17 cellular contexts compared by ENCODE assay signal in the genomic region with DNA sequence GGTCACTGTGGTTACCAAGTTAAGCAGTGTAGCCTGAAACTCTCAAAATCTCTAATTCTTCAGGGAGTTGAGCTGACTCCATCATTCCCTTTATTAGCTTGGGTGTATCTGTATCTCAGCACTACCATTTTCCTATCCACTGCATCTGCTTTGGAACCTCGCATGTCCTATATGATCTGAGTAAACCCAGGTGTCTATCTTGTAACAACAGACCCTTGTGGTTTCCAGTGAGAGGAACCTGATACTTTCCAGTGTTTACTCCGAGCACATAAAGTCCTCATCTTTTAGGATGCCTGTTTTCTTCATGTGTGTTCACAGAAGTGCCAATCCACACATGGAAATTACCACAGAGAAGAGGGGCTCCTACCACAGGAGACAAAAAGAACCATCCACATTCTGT.
A peak's percentile ranks its signal among the peaks of the same experiment; 100 is the strongest.
DNase-seq lines count a peak whose midpoint lies in the region; ATAC-seq and TF ChIP-seq lines count a peak whose summit lies in the region.
"Had no signal": no experiment of that assay in that cellular context is flagged by ENCODE, and none has a peak within 500 bp of the region (broad histone marks: within the 10 kb centered on the region; RNA-seq: fewer than 3 reads in every experiment).

No MANE protein-coding gene starts in this region.

- TF ChIP-seq CTCF in cardiac muscle cell (IDR thresholded peaks at IDR 0.05; ENCODE audit: low read depth, low read length), result no peak
- TF ChIP-seq CTCF in right atrium auricular region (IDR thresholded peaks at IDR 0.05), result no peak
- TF ChIP-seq CTCF in foreskin keratinocyte (conservative IDR thresholded peaks at IDR 0.05), result no peak

- ATAC-seq in foreskin keratinocyte (no peak), GM21737 (IDR thresholded peaks at IDR 0.05; ENCODE audit: unreplicated experiment) (no peak)

- no peaks in the 10 kb centered on the region for H3K27me3 ChIP-seq in cardiac muscle cell
- no peaks in the 10 kb centered on the region for H3K27me3 ChIP-seq in right atrium auricular region
- H3K27me3 ChIP-seq in foreskin keratinocyte, result no peaks in the 10 kb centered on the region
- H3K27me3 ChIP-seq: BE2C had no signal

- no peaks in the 10 kb centered on the region for H3K36me3 ChIP-seq in cardiac muscle cell
- no peaks in the 10 kb centered on the region for H3K36me3 ChIP-seq in right atrium auricular region
- H3K36me3 ChIP-seq: BE2C had no signal

- H3K9me3 ChIP-seq in cardiac muscle cell (ENCODE audit: low read depth), result no peaks in the 10 kb centered on the region
- no peaks in the 10 kb centered on the region for H3K9me3 ChIP-seq in right atrium auricular region
- H3K9me3 ChIP-seq: BE2C, SK-N-SH had no signal

- H3K27ac ChIP-seq in cardiac muscle cell (peak overlapping the region; percentile 28), right atrium auricular region (no peak overlapping the region), foreskin keratinocyte (peak overlapping the region; percentile 46)
- H3K27ac ChIP-seq: PC-9 had no signal

- DNase-seq in cardiac muscle cell (ENCODE audit: low read depth in 1 of 2, low spot score in 1 of 2), result no peak
- DNase-seq in right atrium auricular region (ENCODE audit: low spot score), result no peak
- peak; percentile 29 to 37 for DNase-seq in NCI-H526 (lab: John Stamatoyannopoulos, UW)
- no peak for DNase-seq in foreskin keratinocyte
- DNase-seq in SIG-M5 treated with dmso at 0.1 percent for 504 hours (lab: John Stamatoyannopoulos, UW; ENCODE audit: unreplicated experiment), result no peak
- DNase-seq in activated effector memory CD4-positive, alpha-beta T cell treated with anti-CD3 and anti-CD28 coated beads, Interleukin-2, amount 50 U/mL, for 16 hours, result no peak
- DNase-seq: BE2C, DND-41, HCEC 1CT, NCI-H1105, NCI-H2029 treated with DMSO at 0.1 percent for 48 hours, NCI-H82, PC-9, RPMI8226, SHP77, SK-N-SH had no signal

- H3K4me1 ChIP-seq in cardiac muscle cell (ENCODE audit: low read depth), result peaks cover 45% of the 10 kb centered on the region
- H3K4me1 ChIP-seq in right atrium auricular region, result no peaks in the 10 kb centered on the region
- H3K4me1 ChIP-seq in foreskin keratinocyte, result peaks cover 32% of the 10 kb centered on the region
- H3K4me1 ChIP-seq: BE2C had no signal

- H3K4me3 ChIP-seq in cardiac muscle cell, result no peak overlapping the region
- no peak overlapping the region for H3K4me3 ChIP-seq in right atrium auricular region
- H3K4me3 ChIP-seq: PC-9 had no signal

Comparison
In these comparisons a context has a peak if more than half of its experiments do, and no peak if none do; other contexts are left out.
1. H3K27ac ChIP-seq: peak in cardiac muscle cell (single experiment) and foreskin keratinocyte (single experiment); none in right atrium auricular region (0 of 2).
2. DNase-seq: peak in NCI-H526 (2 of 2); none in cardiac muscle cell (0 of 2), right atrium auricular region (single experiment), foreskin keratinocyte (0 of 2), SIG-M5 treated with dmso at 0.1 percent for 504 hours (single experiment) and activated effector memory CD4-positive, alpha-beta T cell treated with anti-CD3 and anti-CD28 coated beads, Interleukin-2, amount 50 U/mL, for 16 hours (single experiment).